In genomic region chr7:32290015-32290414, GRCh38 we compare ENCODE assay signal across 14 cellular contexts.
DNase-seq lines count a peak whose midpoint lies in the region; ATAC-seq and TF ChIP-seq lines count a peak whose summit lies in the region.
"Had no signal": no experiment of that assay in that cellular context is flagged by ENCODE, and none has a peak within 500 bp of the region (broad histone marks: within the 10 kb centered on the region; RNA-seq: fewer than 3 reads in every experiment).

No MANE protein-coding gene starts in this region.

- dilution Hi-C loops in mammary epithelial cell (cut with HindIII; ENCODE audit: low sequenced_read_pairs) = no loop called here

- H3K36me3 ChIP-seq in breast epithelium = no peaks in the 10 kb centered on the region
- no peaks in the 10 kb centered on the region for H3K36me3 ChIP-seq in mammary epithelial cell (ENCODE audit: insufficient read depth, low read length)

- H3K4me3 Mint-ChIP-seq in activated T-helper 1 cell treated with anti-CD3 and anti-CD28 coated beads, Interleukin-12 subunit alpha, Interleukin-12 subunit beta, Interleukin-2, Interleukin-4 antibody, amounts not matched to agents 30 ng/mL and 10 ng/mL and 1 ng/mL, durations not matched to agents 14 hours and 24 hours and 36 hours = no peak overlapping the region
- H3K4me3 Mint-ChIP-seq: activated naive CD4-positive, alpha-beta T cell treated with anti-CD3 and anti-CD28 coated beads, Interleukin-2, amount 50 U/mL, for 24 hours; nephron had no signal

- no peaks in the 10 kb centered on the region for H3K9me3 Mint-ChIP-seq in activated T-helper 1 cell treated with anti-CD3 and anti-CD28 coated beads, Interleukin-12 subunit alpha, Interleukin-12 subunit beta, Interleukin-2, Interleukin-4 antibody, amounts not matched to agents 30 ng/mL and 10 ng/mL and 1 ng/mL, durations not matched to agents 14 hours and 24 hours and 36 hours
- H3K9me3 Mint-ChIP-seq: activated naive CD4-positive, alpha-beta T cell treated with anti-CD3 and anti-CD28 coated beads, Interleukin-2, amount 50 U/mL, for 24 hours; nephron had no signal

- no peaks in the 10 kb centered on the region for H3K4me1 Mint-ChIP-seq in activated T-helper 1 cell treated with anti-CD3 and anti-CD28 coated beads, Interleukin-12 subunit alpha, Interleukin-12 subunit beta, Interleukin-2, Interleukin-4 antibody, amounts not matched to agents 30 ng/mL and 10 ng/mL and 1 ng/mL, durations not matched to agents 14 hours and 24 hours and 36 hours (ENCODE audit: low read depth)
- H3K4me1 Mint-ChIP-seq: activated naive CD4-positive, alpha-beta T cell treated with anti-CD3 and anti-CD28 coated beads, Interleukin-2, amount 50 U/mL, for 24 hours had no signal

- H4K20me1 ChIP-seq in mammary epithelial cell (ENCODE audit: insufficient read depth, low read length) = no peaks in the 10 kb centered on the region

- DNase-seq in breast epithelium (ENCODE audit: low spot score in 2 of 2) (peak in 1 of 2 donors; percentile 62), mammary epithelial cell (no peak), NCI-H524 treated with DMSO at 0.1 percent for 48 hours (lab: John Stamatoyannopoulos, UW) (peak; percentile 70), right cardiac atrium (peak; percentile 49 to 75 (median 73)), mucosa of gallbladder (ENCODE audit: low spot score) (no peak), NCI-H226 (no peak)
- no peak for DNase-seq in activated T-helper 1 cell treated with anti-CD3 and anti-CD28 coated beads, Interleukin-12 subunit alpha, Interleukin-12 subunit beta, Interleukin-2, Interleukin-4 antibody, amounts not matched to agents 30 ng/mL and 10 ng/mL and 1 ng/mL, durations not matched to agents 14 hours and 24 hours and 36 hours (ENCODE audit: low spot score)
- no peak for DNase-seq in activated CD4-positive, alpha-beta T cell treated with anti-CD3 and anti-CD28 coated beads for 1 hour
- DNase-seq: HCEC 1CT; KG1; NCI-H187 treated with DMSO at 0.1 percent for 48 hours; stimulated activated naive CD4-positive, alpha-beta T cell treated with Interleukin-2 at 50 U/mL for 16 hours had no signal

- in situ Hi-C loops in mammary epithelial cell (cut with MboI; ENCODE audit: low sequenced_read_pairs in 2 of 2) = no loop called here

- peaks cover 7% of the 10 kb centered on the region for H3K27me3 Mint-ChIP-seq in activated T-helper 1 cell treated with anti-CD3 and anti-CD28 coated beads, Interleukin-12 subunit alpha, Interleukin-12 subunit beta, Interleukin-2, Interleukin-4 antibody, amounts not matched to agents 30 ng/mL and 10 ng/mL and 1 ng/mL, durations not matched to agents 14 hours and 24 hours and 36 hours (ENCODE audit: insufficient read depth)
- H3K27me3 Mint-ChIP-seq: activated naive CD4-positive, alpha-beta T cell treated with anti-CD3 and anti-CD28 coated beads, Interleukin-2, amount 50 U/mL, for 24 hours had no signal

- TF ChIP-seq CTCF in breast epithelium (IDR thresholded peaks at IDR 0.05) (no peak), mammary epithelial cell (conservative IDR thresholded peaks at IDR 0.05 in 1 of 2, IDR thresholded peaks at IDR 0.05 in 1 of 2; ENCODE audit: extremely low read depth in 1 of 2, insufficient read depth in 1 of 2, low read depth in 1 of 2, low read length in 2 of 2) (no peak)

- H3K27ac ChIP-seq in breast epithelium = peak overlapping the region; percentile 7 to 58
- H3K27ac ChIP-seq in mammary epithelial cell (ENCODE audit: insufficient read depth, low read depth, low read length) = no peak overlapping the region
- no peak overlapping the region for H3K27ac ChIP-seq in right cardiac atrium (ENCODE audit: low read length)

- no peak for TF ChIP-seq POLR2A in breast epithelium (IDR thresholded peaks at IDR 0.05)

- no TSS peak for BruUV-seq in mammary epithelial cell (replicated peaks; lab: Mats Ljungman, UMichigan)

- intact Hi-C loops in breast epithelium (cut with DNase I; ENCODE audit: low total_unique reads) (no loop called here), mammary epithelial cell (cut with micrococcal nuclease) (no loop called here), right cardiac atrium (cut with DNase I) (loop anchor here in 1 of 4 donors (10.0 kb wide), 1 partner anchor 75 kb away; no protein-coding TSS in a partner anchor)
- intact Hi-C loops in activated T-helper 1 cell treated with anti-CD3 and anti-CD28 coated beads, Interleukin-12 subunit alpha, Interleukin-12 subunit beta, Interleukin-2, Interleukin-4 antibody, amounts not matched to agents 30 ng/mL and 10 ng/mL and 1 ng/mL, durations not matched to agents 14 hours and 24 hours and 36 hours (cut with micrococcal nuclease) = no loop called here

- H3K79me2 ChIP-seq in mammary epithelial cell (ENCODE audit: insufficient read depth, low read length) = no peaks in the 10 kb centered on the region

- H3K4me1 ChIP-seq in breast epithelium = no peaks in the 10 kb centered on the region
- no peaks in the 10 kb centered on the region for H3K4me1 ChIP-seq in mammary epithelial cell (ENCODE audit: insufficient read depth, low read length)
- peaks cover 3% of the 10 kb centered on the region for H3K4me1 ChIP-seq in right cardiac atrium (ENCODE audit: control insufficient read depth, insufficient read depth, low read length)

- CTCF ChIA-PET in mammary epithelial cell (lab: Charles Lee; ENCODE audit: low non-redundant PET) = no interaction called here

- no peak overlapping the region for H2AFZ ChIP-seq in mammary epithelial cell (ENCODE audit: low read depth, low read length)

- peak; percentile 45 to 74 for ATAC-seq in right cardiac atrium

- no peak overlapping the region for H3K9ac ChIP-seq in mammary epithelial cell (ENCODE audit: insufficient read depth, low read length)

- 25% methylated on average over 3 of the region's 3 CpGs for WGBS in mammary epithelial cell (ENCODE audit: low coverage, missing lambda C conversion rate)
- WGBS in right cardiac atrium = 43% methylated on average over 3 of the region's 3 CpGs

- no peaks in the 10 kb centered on the region for H3K9me3 ChIP-seq in breast epithelium
- no peaks in the 10 kb centered on the region for H3K9me3 ChIP-seq in mammary epithelial cell (replicated peaks; ENCODE audit: insufficient read depth, low read length)
- no peaks in the 10 kb centered on the region for H3K9me3 ChIP-seq in right cardiac atrium (ENCODE audit: control insufficient read depth, low read length)

- no peaks in the 10 kb centered on the region for H3K36me3 Mint-ChIP-seq in activated T-helper 1 cell treated with anti-CD3 and anti-CD28 coated beads, Interleukin-12 subunit alpha, Interleukin-12 subunit beta, Interleukin-2, Interleukin-4 antibody, amounts not matched to agents 30 ng/mL and 10 ng/mL and 1 ng/mL, durations not matched to agents 14 hours and 24 hours and 36 hours (ENCODE audit: low read depth)
- H3K36me3 Mint-ChIP-seq: activated naive CD4-positive, alpha-beta T cell treated with anti-CD3 and anti-CD28 coated beads, Interleukin-2, amount 50 U/mL, for 24 hours had no signal

- no peak overlapping the region for H3K27ac Mint-ChIP-seq in activated T-helper 1 cell treated with anti-CD3 and anti-CD28 coated beads, Interleukin-12 subunit alpha, Interleukin-12 subunit beta, Interleukin-2, Interleukin-4 antibody, amounts not matched to agents 30 ng/mL and 10 ng/mL and 1 ng/mL, durations not matched to agents 14 hours and 24 hours and 36 hours
- H3K27ac Mint-ChIP-seq: activated naive CD4-positive, alpha-beta T cell treated with anti-CD3 and anti-CD28 coated beads, Interleukin-2, amount 50 U/mL, for 24 hours; nephron had no signal

- no peaks in the 10 kb centered on the region for H3K27me3 ChIP-seq in breast epithelium
- no peaks in the 10 kb centered on the region for H3K27me3 ChIP-seq in mammary epithelial cell (ENCODE audit: insufficient read depth, low read length)
- H3K27me3 ChIP-seq in right cardiac atrium (ENCODE audit: control insufficient read depth, insufficient read depth) = no peaks in the 10 kb centered on the region

- H3K4me2 ChIP-seq in mammary epithelial cell (ENCODE audit: insufficient read depth, low read depth, low read length) = no peak overlapping the region

- H3K4me3 ChIP-seq in breast epithelium (no peak overlapping the region), mammary epithelial cell (replicated peaks in 1 of 3; ENCODE audit: insufficient read depth in 1 of 3, low read depth in 2 of 3, low read length in 3 of 3) (no peak overlapping the region), right cardiac atrium (ENCODE audit: low read length) (no peak overlapping the region)

Comparison
In these comparisons a context has a peak if more than half of its experiments do, and no peak if none do; other contexts are left out.
1. H3K27ac ChIP-seq: peak in breast epithelium (2 of 2); none in mammary epithelial cell (single experiment) and right cardiac atrium (single experiment).
2. DNase-seq: peak in NCI-H524 treated with DMSO at 0.1 percent for 48 hours (single experiment) and right cardiac atrium (3 of 3); none in mammary epithelial cell (single experiment), mucosa of gallbladder (single experiment), activated T-helper 1 cell treated with anti-CD3 and anti-CD28 coated beads, Interleukin-12 subunit alpha, Interleukin-12 subunit beta, Interleukin-2, Interleukin-4 antibody, amounts not matched to agents 30 ng/mL and 10 ng/mL and 1 ng/mL, durations not matched to agents 14 hours and 24 hours and 36 hours (single experiment), NCI-H226 (single experiment) and activated CD4-positive, alpha-beta T cell treated with anti-CD3 and anti-CD28 coated beads for 1 hour (single experiment).